Comparison of ENCODE assay signal across 8 cellular contexts in genomic region chr2:195758846-195759245, GRCh38.
"Had no signal": no experiment of that assay in that cellular context is flagged by ENCODE, and none has a peak within 500 bp of the region (broad histone marks: within the 10 kb centered on the region; RNA-seq: fewer than 3 reads in every experiment).

No MANE protein-coding gene starts in this region.

- H3K9me3 Mint-ChIP-seq: HFFc6 had no signal

- H3K36me3 ChIP-seq: HAP-1 had no signal

- H3K9me3 ChIP-seq: HAP-1 had no signal

- H3K4me3 Mint-ChIP-seq: H9, HFFc6 had no signal

- H3K4me1 ChIP-seq: HAP-1 had no signal

- ATAC-seq: HCT116 had no signal

- H3K9ac ChIP-seq: GM23248 had no signal

- H2AFZ ChIP-seq: GM23248 had no signal

- H3K27ac Mint-ChIP-seq: HFFc6 had no signal

- H3K4me3 ChIP-seq: GM23248, HAP-1 had no signal

- H3K27ac ChIP-seq: GM23248 had no signal

- DNase-seq: GM23248, GOT3, H7, H9, HCEC 1CT, HFFc6 had no signal
